ENCODE assay signal across 8 cellular contexts in genomic region chr1:112507896-112508241, GRCh38. TPM values are rescaled to one million over a fixed set of nuclear protein-coding genes. Genes with fewer than 3 reads are reported as not detected.
A peak's percentile ranks its signal among the peaks of the same experiment; 100 is the strongest.
DNase-seq lines count a peak whose midpoint lies in the region; ATAC-seq and TF ChIP-seq lines count a peak whose summit lies in the region.

No MANE protein-coding gene starts in this region.

- intact Hi-C loops in IMR-90 (cut with micrococcal nuclease) = no loop called here

- CTCF ChIA-PET in IMR-90 (lab: Yijun Ruan, JAX) = no interaction called here
- CTCF ChIA-PET in activated naive CD4-positive, alpha-beta T cell treated with anti-CD3 and anti-CD28 coated beads, Interleukin-2, amount 10 ng/mL, durations not matched to agents 7 days and 5 days (lab: Charles Lee) = no interaction called here

- H2BK120ac ChIP-seq in IMR-90 (ENCODE audit: low read depth, low read length) = no peak overlapping the region

- no peak for TF ChIP-seq CTCF in AG10803 (conservative IDR thresholded peaks at IDR 0.05; ENCODE audit: low read length)
- no peak for TF ChIP-seq CTCF in IMR-90 (conservative IDR thresholded peaks at IDR 0.05; ENCODE audit: low read depth, low read length)

- H3K36me3 Mint-ChIP-seq in activated naive CD4-positive, alpha-beta T cell treated with anti-CD3 and anti-CD28 coated beads, Interleukin-2, amount 10 ng/mL, durations not matched to agents 7 days and 5 days = no peaks in the 10 kb centered on the region
- H3K36me3 Mint-ChIP-seq in immature natural killer cell = no peaks in the 10 kb centered on the region
- H3K36me3 Mint-ChIP-seq in stimulated activated naive B cell treated with anti-CD40 and anti-IgM and Interleukin-4, amounts not matched to agents 10 μg/mL and 1 μg/mL and 100 μg/mL, for 72 hours = no peaks in the 10 kb centered on the region

- dilution Hi-C loops in IMR-90 (cut with HindIII; ENCODE audit: low sequenced_read_pairs, unreplicated experiment) = no loop called here

- no peak overlapping the region for H2BK15ac ChIP-seq in IMR-90 (ENCODE audit: low read depth, low read length)

- H3K9me1 ChIP-seq in IMR-90 (ENCODE audit: insufficient read depth, low read length) = peaks cover 7% of the 10 kb centered on the region; the same call in 1 of the 2 replicates

- no peak overlapping the region for H3K27ac Mint-ChIP-seq in activated naive CD4-positive, alpha-beta T cell treated with anti-CD3 and anti-CD28 coated beads, Interleukin-2, amount 10 ng/mL, durations not matched to agents 7 days and 5 days
- H3K27ac Mint-ChIP-seq in immature natural killer cell = no peak overlapping the region
- H3K27ac Mint-ChIP-seq in stimulated activated naive B cell treated with anti-CD40 and anti-IgM and Interleukin-4, amounts not matched to agents 10 μg/mL and 1 μg/mL and 100 μg/mL, for 72 hours = no peak overlapping the region

- no peak overlapping the region for H4K91ac ChIP-seq in IMR-90 (ENCODE audit: insufficient read depth, low read depth, low read length)

- no peak for DNase-seq in AG10803 (ENCODE audit: low read depth)
- no peak for DNase-seq in IMR-90
- DNase-seq in activated naive CD4-positive, alpha-beta T cell treated with anti-CD3 and anti-CD28 coated beads, Interleukin-2, amount 10 ng/mL, durations not matched to agents 7 days and 5 days = peak; percentile 48
- no peak for DNase-seq in immature natural killer cell
- DNase-seq in stimulated activated naive B cell treated with anti-CD40 and anti-IgM and Interleukin-4, amounts not matched to agents 10 μg/mL and 1 μg/mL and 100 μg/mL, for 72 hours = no peak
- DNase-seq in NCI-H2029 treated with DMSO at 0.1 percent for 48 hours (lab: John Stamatoyannopoulos, UW) = no peak
- DNase-seq in HPDE6-E6E7 (ENCODE audit: extremely low spot score) = no peak

- BruUV-seq in IMR-90 (replicated peaks; lab: Mats Ljungman, UMichigan) = no TSS peak

- H3K27me3 Mint-ChIP-seq in activated naive CD4-positive, alpha-beta T cell treated with anti-CD3 and anti-CD28 coated beads, Interleukin-2, amount 10 ng/mL, durations not matched to agents 7 days and 5 days = peaks cover 84% of the 10 kb centered on the region
- H3K27me3 Mint-ChIP-seq in immature natural killer cell (ENCODE audit: low read depth in 3 of 3) = peaks cover 6 to 23% (median 22%) of the 10 kb centered on the region in 3 donors
- peaks cover 28 to 60% of the 10 kb centered on the region in 2 donors for H3K27me3 Mint-ChIP-seq in stimulated activated naive B cell treated with anti-CD40 and anti-IgM and Interleukin-4, amounts not matched to agents 10 μg/mL and 1 μg/mL and 100 μg/mL, for 72 hours

- 0 out of 2 replicates have a peak overlapping the region, but pooled peaks have one; percentile 47 for H3K23ac ChIP-seq in IMR-90 (ENCODE audit: low read depth, low read length)

- H3K36me3 ChIP-seq in IMR-90 (ENCODE audit: control insufficient read depth, insufficient read depth, low read length) = no peaks in the 10 kb centered on the region

- H2AK9ac ChIP-seq in IMR-90 (replicated peaks; ENCODE audit: low read depth, low read length, poor library complexity) = no peak overlapping the region

- H4K8ac ChIP-seq in IMR-90 (ENCODE audit: low read depth in 2 of 2, low read length in 2 of 2) = no peak overlapping the region

- H3K4me1 Mint-ChIP-seq in activated naive CD4-positive, alpha-beta T cell treated with anti-CD3 and anti-CD28 coated beads, Interleukin-2, amount 10 ng/mL, durations not matched to agents 7 days and 5 days = peaks cover 7% of the 10 kb centered on the region
- peaks cover 7 to 16% of the 10 kb centered on the region in 2 donors for H3K4me1 Mint-ChIP-seq in immature natural killer cell
- H3K4me1 Mint-ChIP-seq in stimulated activated naive B cell treated with anti-CD40 and anti-IgM and Interleukin-4, amounts not matched to agents 10 μg/mL and 1 μg/mL and 100 μg/mL, for 72 hours = peaks cover 24 to 28% of the 10 kb centered on the region in 2 donors

- in situ Hi-C loops in IMR-90 (cut with MboI; ENCODE audit: low sequenced_read_pairs) = loop anchor here (10.0 kb wide), 1 partner anchor 197 kb away; the partner anchor contains the start of gene RHOC

- no peaks in the 10 kb centered on the region for H3K9me3 Mint-ChIP-seq in activated naive CD4-positive, alpha-beta T cell treated with anti-CD3 and anti-CD28 coated beads, Interleukin-2, amount 10 ng/mL, durations not matched to agents 7 days and 5 days
- peaks cover 0 to 2% (median 0%) of the 10 kb centered on the region in 6 donors for H3K9me3 Mint-ChIP-seq in immature natural killer cell
- no peaks in the 10 kb centered on the region for H3K9me3 Mint-ChIP-seq in stimulated activated naive B cell treated with anti-CD40 and anti-IgM and Interleukin-4, amounts not matched to agents 10 μg/mL and 1 μg/mL and 100 μg/mL, for 72 hours

- no peak overlapping the region for H3K9ac ChIP-seq in IMR-90 (ENCODE audit: low read depth, low read length)

- ATAC-seq in IMR-90 (ENCODE audit: low read depth) (no peak; the same call in 1 of the 2 replicates), GM19023 (IDR thresholded peaks at IDR 0.05; ENCODE audit: unreplicated experiment) (no peak)
- peak in 1 of 2 donors; percentile 34 for ATAC-seq in stimulated activated naive B cell treated with anti-CD40 and anti-IgM and Interleukin-4, amounts not matched to agents 10 μg/mL and 1 μg/mL and 100 μg/mL, for 72 hours (replicated peaks)

- H3K18ac ChIP-seq in IMR-90 (ENCODE audit: low read depth, low read length) = no peak overlapping the region; the same call in 1 of the 2 replicates

- no peak for TF ChIP-seq RAD21 in IMR-90 (IDR thresholded peaks at IDR 0.05; ENCODE audit: low read length)

- no peak overlapping the region for H4K5ac ChIP-seq in IMR-90 (ENCODE audit: low read depth, low read length)

- H3K4me1 ChIP-seq in IMR-90 (ENCODE audit: control insufficient read depth, insufficient read depth, low read length) = peaks cover 9% of the 10 kb centered on the region; the same call in 1 of the 2 replicates

- TF ChIP-seq POLR2A in IMR-90 (IDR thresholded peaks at IDR 0.05; ENCODE audit: low read depth, low read length) = no peak

- H3K4me3 Mint-ChIP-seq in activated naive CD4-positive, alpha-beta T cell treated with anti-CD3 and anti-CD28 coated beads, Interleukin-2, amount 10 ng/mL, durations not matched to agents 7 days and 5 days = peak overlapping the region; percentile 73
- H3K4me3 Mint-ChIP-seq in immature natural killer cell = peak overlapping the region; percentile 79 to 85 (median 84)
- peak overlapping the region; percentile 82 for H3K4me3 Mint-ChIP-seq in stimulated activated naive B cell treated with anti-CD40 and anti-IgM and Interleukin-4, amounts not matched to agents 10 μg/mL and 1 μg/mL and 100 μg/mL, for 72 hours

- no peak overlapping the region for H3K27ac ChIP-seq in IMR-90 (ENCODE audit: insufficient read depth, low read length)

- H2AFZ ChIP-seq in IMR-90 (replicated peaks; ENCODE audit: low read length, poor library complexity) = peak overlapping the region; percentile 86

- WGBS in IMR-90 (ENCODE audit: extremely low coverage in 2 of 2, insufficient read length in 1 of 2), 2 experiments = 0% methylated on average over 1 of the region's 15 CpGs; no CpG with 5 or more reads in 1 of the 2 experiments

- H3K4ac ChIP-seq in IMR-90 (ENCODE audit: low read depth, low read length) = no peak overlapping the region

- no peak overlapping the region for H2BK5ac ChIP-seq in IMR-90 (ENCODE audit: low read depth, low read length, poor library complexity, severe bottlenecking)

- H3K14ac ChIP-seq in IMR-90 (replicated peaks; ENCODE audit: low read depth, low read length) = no peak overlapping the region

- H3K4me3 ChIP-seq in AG10803 (ENCODE audit: low read length) = peak overlapping the region; percentile 58
- peak overlapping the region; percentile 24 for H3K4me3 ChIP-seq in IMR-90 (ENCODE audit: insufficient read depth, low read depth, low read length)

- H3K56ac ChIP-seq in IMR-90 (ENCODE audit: extremely low read depth, insufficient read depth, low read length) = no peak overlapping the region

- no peak overlapping the region for H2AK5ac ChIP-seq in IMR-90 (ENCODE audit: low read depth, low read length)

- peaks cover 4% of the 10 kb centered on the region; the same call in 1 of the 2 replicates for H3K9me3 ChIP-seq in IMR-90 (ENCODE audit: control insufficient read depth, insufficient read depth, low read length)

- no peaks in the 10 kb centered on the region for H4K20me1 ChIP-seq in IMR-90 (ENCODE audit: insufficient read depth, low read length)

- H3K4me2 ChIP-seq in IMR-90 (ENCODE audit: low read depth, low read length) = peak overlapping the region; percentile 69

- no peak overlapping the region for H2BK20ac ChIP-seq in IMR-90 (ENCODE audit: low read depth, low read length)

- POLR2A ChIA-PET in IMR-90 (lab: Charles Lee; ENCODE audit: unreplicated experiment) = no interaction called here

- H3K79me1 ChIP-seq in IMR-90 (ENCODE audit: low read depth in 1 of 2, low read length in 2 of 2) = no peaks in the 10 kb centered on the region

- peaks cover 53% of the 10 kb centered on the region for H3K27me3 ChIP-seq in IMR-90 (ENCODE audit: control insufficient read depth, insufficient read depth, low read length)

TF ChIP-seq in IMR-90, 13 proteins besides CTCF, POLR2A, EP300 and RAD21:
- no peak for TF ChIP-seq MXI1 (IDR thresholded peaks at IDR 0.05; ENCODE audit: borderline replicate concordance, low read depth, low read length)

RNA-seq across cellular contexts. Expression of gene WNT2B, which starts 0.9 kb away (rescaled TPM):
- 0.54 and 0.56 TPM in 2 replicates for total RNA-seq in IMR-90 (2012; rRNA removed)
- polyA plus RNA-seq in IMR-90 (2012; rRNA removed) (0.50 TPM in 2 replicates), immature natural killer cell (under 1 TPM in 1 of 3 donors, not detected in 2; 0.03 TPM)
- 0.16 and 0.30 TPM in 2 replicates for polyA plus RNA-seq in IMR-90 (2012; cell fraction: cytosol; rRNA removed)
- polyA plus RNA-seq in IMR-90 (2012; cell fraction: nucleus; rRNA removed; ENCODE audit: low replicate concordance) = 3.6 and 4.1 TPM in 2 replicates
